ENCODE assay signal across 1 cellular context in genomic region chr13:48094781-48095502, GRCh38.
TF ChIP-seq lines count a peak whose summit lies in the region.

A gene with protein sequence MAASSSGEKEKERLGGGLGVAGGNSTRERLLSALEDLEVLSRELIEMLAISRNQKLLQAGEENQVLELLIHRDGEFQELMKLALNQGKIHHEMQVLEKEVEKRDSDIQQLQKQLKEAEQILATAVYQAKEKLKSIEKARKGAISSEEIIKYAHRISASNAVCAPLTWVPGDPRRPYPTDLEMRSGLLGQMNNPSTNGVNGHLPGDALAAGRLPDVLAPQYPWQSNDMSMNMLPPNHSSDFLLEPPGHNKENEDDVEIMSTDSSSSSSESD (minus strand): TSS chr13:48095104. CDS start chr13:48095078, 26 bp downstream.

TF ChIP-seq in HepG2, 621 proteins besides CTCF, POLR2A, EP300 and RAD21 (continued from another document and continues in another):
- TF ChIP-seq ZNF407 (CRISPR knock-in tag; IDR thresholded peaks at IDR 0.05; ENCODE audit: not compliant biosample characterization) = no peak
- TF ChIP-seq CENPX (CRISPR knock-in tag; IDR thresholded peaks at IDR 0.05) = no peak
- TF ChIP-seq, protein P1, sequence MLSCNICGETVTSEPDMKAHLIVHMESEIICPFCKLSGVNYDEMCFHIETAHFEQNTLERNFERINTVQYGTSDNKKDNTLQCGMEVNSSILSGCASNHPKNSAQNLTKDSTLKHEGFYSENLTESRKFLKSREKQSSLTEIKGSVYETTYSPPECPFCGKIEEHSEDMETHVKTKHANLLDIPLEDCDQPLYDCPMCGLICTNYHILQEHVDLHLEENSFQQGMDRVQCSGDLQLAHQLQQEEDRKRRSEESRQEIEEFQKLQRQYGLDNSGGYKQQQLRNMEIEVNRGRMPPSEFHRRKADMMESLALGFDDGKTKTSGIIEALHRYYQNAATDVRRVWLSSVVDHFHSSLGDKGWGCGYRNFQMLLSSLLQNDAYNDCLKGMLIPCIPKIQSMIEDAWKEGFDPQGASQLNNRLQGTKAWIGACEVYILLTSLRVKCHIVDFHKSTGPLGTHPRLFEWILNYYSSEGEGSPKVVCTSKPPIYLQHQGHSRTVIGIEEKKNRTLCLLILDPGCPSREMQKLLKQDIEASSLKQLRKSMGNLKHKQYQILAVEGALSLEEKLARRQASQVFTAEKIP (CRISPR knock-in tag; IDR thresholded peaks at IDR 0.05; ENCODE audit: borderline replicate concordance) = no peak
- TF ChIP-seq ZXDC (CRISPR knock-in tag; IDR thresholded peaks at IDR 0.05) = no peak
- TF ChIP-seq ZNF589 (CRISPR knock-in tag; conservative IDR thresholded peaks at IDR 0.05) = 0 out of 2 replicates have a peak, but pooled peaks have one; percentile 68
- no peak for TF ChIP-seq HNF1A (IDR thresholded peaks at IDR 0.05; ENCODE audit: low read depth)
- no peak for TF ChIP-seq HNF1A (CRISPR knock-in tag; IDR thresholded peaks at IDR 0.05; ENCODE audit: borderline replicate concordance)
- TF ChIP-seq CBX2 (IDR thresholded peaks at IDR 0.05; ENCODE audit: low read depth, low read length) = no peak
- no peak for TF ChIP-seq CBX2 (CRISPR knock-in tag; IDR thresholded peaks at IDR 0.05; ENCODE audit: low read depth)
- no peak for TF ChIP-seq MLLT10 (CRISPR knock-in tag; IDR thresholded peaks at IDR 0.05)
- TF ChIP-seq ATF1 (CRISPR knock-in tag; IDR thresholded peaks at IDR 0.05) = peak; percentile 71
- TF ChIP-seq, protein P2, sequence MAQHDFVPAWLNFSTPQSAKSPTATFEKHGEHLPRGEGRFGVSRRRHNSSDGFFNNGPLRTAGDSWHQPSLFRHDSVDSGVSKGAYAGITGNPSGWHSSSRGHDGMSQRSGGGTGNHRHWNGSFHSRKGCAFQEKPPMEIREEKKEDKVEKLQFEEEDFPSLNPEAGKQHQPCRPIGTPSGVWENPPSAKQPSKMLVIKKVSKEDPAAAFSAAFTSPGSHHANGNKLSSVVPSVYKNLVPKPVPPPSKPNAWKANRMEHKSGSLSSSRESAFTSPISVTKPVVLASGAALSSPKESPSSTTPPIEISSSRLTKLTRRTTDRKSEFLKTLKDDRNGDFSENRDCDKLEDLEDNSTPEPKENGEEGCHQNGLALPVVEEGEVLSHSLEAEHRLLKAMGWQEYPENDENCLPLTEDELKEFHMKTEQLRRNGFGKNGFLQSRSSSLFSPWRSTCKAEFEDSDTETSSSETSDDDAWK (CRISPR knock-in tag; IDR thresholded peaks at IDR 0.05) = no peak
- TF ChIP-seq MEF2D (CRISPR knock-in tag; IDR thresholded peaks at IDR 0.05) = no peak
- TF ChIP-seq ZSCAN5A (CRISPR knock-in tag; IDR thresholded peaks at IDR 0.05; ENCODE audit: borderline replicate concordance) = peak; percentile 81; the same call in 1 of the 2 replicates
- TF ChIP-seq MBNL3 (CRISPR knock-in tag; conservative IDR thresholded peaks at IDR 0.05) = no peak
- TF ChIP-seq MAF1 (CRISPR knock-in tag; IDR thresholded peaks at IDR 0.05; ENCODE audit: borderline replicate concordance) = peak; percentile 79; the same call in 1 of the 2 replicates
- no peak for TF ChIP-seq NR3C1 (CRISPR knock-in tag; IDR thresholded peaks at IDR 0.05)
- TF ChIP-seq ZNF609 (CRISPR knock-in tag; IDR thresholded peaks at IDR 0.05; ENCODE audit: borderline replicate concordance) = no peak
- 0 out of 2 replicates have a peak, but pooled peaks have one; percentile 69 for TF ChIP-seq ZNF850 (CRISPR knock-in tag; conservative IDR thresholded peaks at IDR 0.05)
